ENCODE assay signal across 24 cellular contexts in the genomic region with DNA sequence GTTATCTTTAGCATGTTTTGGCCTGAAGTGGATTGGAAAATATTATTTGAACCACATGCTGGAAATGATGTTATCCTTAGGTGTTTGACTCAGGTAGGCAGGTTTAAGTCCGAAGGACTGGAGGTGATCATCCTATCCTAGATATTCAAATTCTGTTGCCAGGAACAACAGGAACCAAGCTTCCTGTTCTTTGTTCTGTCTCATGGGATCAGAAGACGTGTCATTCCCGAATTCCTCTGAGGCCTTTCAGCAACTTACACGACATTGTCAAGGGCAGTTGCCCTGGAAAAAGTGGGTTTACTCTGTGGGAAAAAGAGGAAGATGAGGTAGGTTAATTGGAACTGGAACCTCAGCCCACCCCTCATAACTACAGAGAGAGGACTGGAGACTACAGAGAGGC. TPM values are rescaled to one million over a fixed set of nuclear protein-coding genes. Genes with fewer than 3 reads are reported as not detected.
DNase-seq lines count a peak whose midpoint lies in the region; ATAC-seq lines count a peak whose summit lies in the region.
"Had no signal": no experiment of that assay in that cellular context is flagged by ENCODE, and none has a peak within 500 bp of the region (broad histone marks: within the 10 kb centered on the region; RNA-seq: fewer than 3 reads in every experiment).

No MANE protein-coding gene starts in this region.

- H3K4me1 Mint-ChIP-seq in stimulated activated naive CD8-positive, alpha-beta T cell treated with anti-CD3 and anti-CD28 coated beads, Interleukin-15, Interleukin-2, amounts not matched to agents 100 ng/mL and 50 ng/mL, for 24 hours (ENCODE audit: low read depth), result peaks cover 74% of the 10 kb centered on the region
- peaks cover 46% of the 10 kb centered on the region for H3K4me1 Mint-ChIP-seq in stimulated activated naive CD8-positive, alpha-beta T cell treated with anti-CD3 and anti-CD28 coated beads, Interleukin-15, amount 100 ng/mL, for 72 hours
- peaks cover 32% of the 10 kb centered on the region for H3K4me1 Mint-ChIP-seq in activated T-helper 1 cell treated with anti-CD3 and anti-CD28 coated beads, Interleukin-12 subunit alpha, Interleukin-12 subunit beta, Interleukin-2, Interleukin-4 antibody, amounts not matched to agents 30 ng/mL and 10 ng/mL and 1 ng/mL, durations not matched to agents 14 hours and 24 hours and 36 hours (ENCODE audit: low read depth)

- peak overlapping the region; percentile 16 for H3K27ac Mint-ChIP-seq in stimulated activated naive CD8-positive, alpha-beta T cell treated with anti-CD3 and anti-CD28 coated beads, Interleukin-15, Interleukin-2, amounts not matched to agents 100 ng/mL and 50 ng/mL, for 24 hours
- no peak overlapping the region for H3K27ac Mint-ChIP-seq in stimulated activated naive CD8-positive, alpha-beta T cell treated with anti-CD3 and anti-CD28 coated beads, Interleukin-15, amount 100 ng/mL, for 72 hours
- H3K27ac Mint-ChIP-seq in activated T-helper 1 cell treated with anti-CD3 and anti-CD28 coated beads, Interleukin-12 subunit alpha, Interleukin-12 subunit beta, Interleukin-2, Interleukin-4 antibody, amounts not matched to agents 30 ng/mL and 10 ng/mL and 1 ng/mL, durations not matched to agents 14 hours and 24 hours and 36 hours, result peak overlapping the region; percentile 37
- H3K27ac Mint-ChIP-seq: activated CD4-positive, alpha-beta memory T cell treated with anti-CD3 and anti-CD28 coated beads for 36 hours had no signal

- no peak for ATAC-seq in stimulated activated naive CD8-positive, alpha-beta T cell treated with anti-CD3 and anti-CD28 coated beads, Interleukin-15, amount 100 ng/mL, for 72 hours
- no peak for ATAC-seq in HG03342 (IDR thresholded peaks at IDR 0.05; ENCODE audit: unreplicated experiment)
- ATAC-seq: body of pancreas had no signal

- intact Hi-C loops in activated T-helper 1 cell treated with anti-CD3 and anti-CD28 coated beads, Interleukin-12 subunit alpha, Interleukin-12 subunit beta, Interleukin-2, Interleukin-4 antibody, amounts not matched to agents 30 ng/mL and 10 ng/mL and 1 ng/mL, durations not matched to agents 14 hours and 24 hours and 36 hours (cut with micrococcal nuclease), result no loop called here

- peaks cover 57% of the 10 kb centered on the region for H3K36me3 Mint-ChIP-seq in stimulated activated naive CD8-positive, alpha-beta T cell treated with anti-CD3 and anti-CD28 coated beads, Interleukin-15, Interleukin-2, amounts not matched to agents 100 ng/mL and 50 ng/mL, for 24 hours (ENCODE audit: low read depth)
- H3K36me3 Mint-ChIP-seq in activated T-helper 1 cell treated with anti-CD3 and anti-CD28 coated beads, Interleukin-12 subunit alpha, Interleukin-12 subunit beta, Interleukin-2, Interleukin-4 antibody, amounts not matched to agents 30 ng/mL and 10 ng/mL and 1 ng/mL, durations not matched to agents 14 hours and 24 hours and 36 hours (ENCODE audit: low read depth), result peaks cover 50% of the 10 kb centered on the region

- peaks cover 16% of the 10 kb centered on the region for H3K9me3 Mint-ChIP-seq in stimulated activated naive CD8-positive, alpha-beta T cell treated with anti-CD3 and anti-CD28 coated beads, Interleukin-15, Interleukin-2, amounts not matched to agents 100 ng/mL and 50 ng/mL, for 24 hours
- peaks cover 19% of the 10 kb centered on the region in 2 donors for H3K9me3 Mint-ChIP-seq in stimulated activated naive CD8-positive, alpha-beta T cell treated with anti-CD3 and anti-CD28 coated beads, Interleukin-15, amount 100 ng/mL, for 72 hours
- no peaks in the 10 kb centered on the region for H3K9me3 Mint-ChIP-seq in activated T-helper 1 cell treated with anti-CD3 and anti-CD28 coated beads, Interleukin-12 subunit alpha, Interleukin-12 subunit beta, Interleukin-2, Interleukin-4 antibody, amounts not matched to agents 30 ng/mL and 10 ng/mL and 1 ng/mL, durations not matched to agents 14 hours and 24 hours and 36 hours

- no peak for DNase-seq in stimulated activated naive CD8-positive, alpha-beta T cell treated with anti-CD3 and anti-CD28 coated beads, Interleukin-15, amount 100 ng/mL, for 72 hours
- no peak for DNase-seq in activated T-helper 1 cell treated with anti-CD3 and anti-CD28 coated beads, Interleukin-12 subunit alpha, Interleukin-12 subunit beta, Interleukin-2, Interleukin-4 antibody, amounts not matched to agents 30 ng/mL and 10 ng/mL and 1 ng/mL, durations not matched to agents 14 hours and 24 hours and 36 hours (ENCODE audit: low spot score)
- DNase-seq in iPS DF 4.7 (ENCODE audit: extremely low read depth, low spot score), result peak; percentile 41
- no peak for DNase-seq in activated CD4-positive, CD25-positive, alpha-beta regulatory T cell (lab: John Stamatoyannopoulos, UW)
- no peak for DNase-seq in anterior cingulate cortex (lab: John Stamatoyannopoulos, UW)
- no peak for DNase-seq in NCI-H2029 treated with DMSO at 0.1 percent for 48 hours (lab: John Stamatoyannopoulos, UW)
- DNase-seq: activated CD4-positive, alpha-beta memory T cell treated with anti-CD3 and anti-CD28 coated beads for 36 hours; activated naive CD4-positive, alpha-beta T cell treated with anti-CD3 and anti-CD28 coated beads, Interleukin-2, amount 50 U/mL, for 16 hours; activated T-cell treated with anti-CD3 and anti-CD28 coated beads for 4 hours; body of pancreas; cortex of kidney; DMS53; KBM-7; mesenchymal stem cell; MV-4-11; NCI-H187; SHP77 treated with DMSO at 0.1 percent for 48 hours; stomach had no signal

- no peak overlapping the region for H3K4me3 Mint-ChIP-seq in stimulated activated naive CD8-positive, alpha-beta T cell treated with anti-CD3 and anti-CD28 coated beads, Interleukin-15, Interleukin-2, amounts not matched to agents 100 ng/mL and 50 ng/mL, for 24 hours
- H3K4me3 Mint-ChIP-seq in stimulated activated naive CD8-positive, alpha-beta T cell treated with anti-CD3 and anti-CD28 coated beads, Interleukin-15, amount 100 ng/mL, for 72 hours, result no peak overlapping the region
- H3K4me3 Mint-ChIP-seq in activated T-helper 1 cell treated with anti-CD3 and anti-CD28 coated beads, Interleukin-12 subunit alpha, Interleukin-12 subunit beta, Interleukin-2, Interleukin-4 antibody, amounts not matched to agents 30 ng/mL and 10 ng/mL and 1 ng/mL, durations not matched to agents 14 hours and 24 hours and 36 hours, result no peak overlapping the region
- H3K4me3 Mint-ChIP-seq: activated CD4-positive, alpha-beta memory T cell treated with anti-CD3 and anti-CD28 coated beads for 36 hours had no signal

- no peaks in the 10 kb centered on the region for H3K27me3 Mint-ChIP-seq in stimulated activated naive CD8-positive, alpha-beta T cell treated with anti-CD3 and anti-CD28 coated beads, Interleukin-15, Interleukin-2, amounts not matched to agents 100 ng/mL and 50 ng/mL, for 24 hours
- H3K27me3 Mint-ChIP-seq in stimulated activated naive CD8-positive, alpha-beta T cell treated with anti-CD3 and anti-CD28 coated beads, Interleukin-15, amount 100 ng/mL, for 72 hours, result no peaks in the 10 kb centered on the region
- no peaks in the 10 kb centered on the region for H3K27me3 Mint-ChIP-seq in activated T-helper 1 cell treated with anti-CD3 and anti-CD28 coated beads, Interleukin-12 subunit alpha, Interleukin-12 subunit beta, Interleukin-2, Interleukin-4 antibody, amounts not matched to agents 30 ng/mL and 10 ng/mL and 1 ng/mL, durations not matched to agents 14 hours and 24 hours and 36 hours (ENCODE audit: insufficient read depth)
- H3K27me3 Mint-ChIP-seq: activated CD4-positive, alpha-beta memory T cell treated with anti-CD3 and anti-CD28 coated beads for 36 hours had no signal

RNA-seq across cellular contexts. Expression of gene SLAMF6, which starts 36.6 kb away (rescaled TPM):
- 46.8 and 50.1 TPM in 2 replicates for total RNA-seq in activated T-helper 1 cell treated with anti-CD3 and anti-CD28 coated beads, Interleukin-12 subunit alpha, Interleukin-12 subunit beta, Interleukin-2, Interleukin-4 antibody, amounts not matched to agents 30 ng/mL and 10 ng/mL and 1 ng/mL, durations not matched to agents 14 hours and 24 hours and 36 hours
- total RNA-seq: A673, endothelial cell of umbilical vein, hepatocyte, NCI-H460 had no signal

Comparison
In these comparisons a context has a peak if more than half of its experiments do, and no peak if none do; other contexts are left out.
1. H3K27ac Mint-ChIP-seq: peak in stimulated activated naive CD8-positive, alpha-beta T cell treated with anti-CD3 and anti-CD28 coated beads, Interleukin-15, Interleukin-2, amounts not matched to agents 100 ng/mL and 50 ng/mL, for 24 hours (single experiment) and activated T-helper 1 cell treated with anti-CD3 and anti-CD28 coated beads, Interleukin-12 subunit alpha, Interleukin-12 subunit beta, Interleukin-2, Interleukin-4 antibody, amounts not matched to agents 30 ng/mL and 10 ng/mL and 1 ng/mL, durations not matched to agents 14 hours and 24 hours and 36 hours (single experiment); none in stimulated activated naive CD8-positive, alpha-beta T cell treated with anti-CD3 and anti-CD28 coated beads, Interleukin-15, amount 100 ng/mL, for 72 hours (0 of 2).